ENCODE assay signal across 9 cellular contexts in genomic region chr7:99386584-99387238, GRCh38. TPM values are rescaled to one million over a fixed set of nuclear protein-coding genes. Genes with fewer than 3 reads are reported as not detected.
DNase-seq lines count a peak whose midpoint lies in the region; ATAC-seq and TF ChIP-seq lines count a peak whose summit lies in the region.
"Had no signal": no experiment of that assay in that cellular context is flagged by ENCODE, and none has a peak within 500 bp of the region (broad histone marks: within the 10 kb centered on the region; RNA-seq: fewer than 3 reads in every experiment).

No MANE protein-coding gene starts in this region.

- H2AK5ac ChIP-seq in IMR-90 (ENCODE audit: low read depth, low read length) (no peak overlapping the region), neuronal stem cell (ENCODE audit: low read depth, low read length) (no peak overlapping the region)

- H2AFZ ChIP-seq in IMR-90 (replicated peaks; ENCODE audit: low read length, poor library complexity) = peak overlapping the region; percentile 21
- no peak overlapping the region for H2AFZ ChIP-seq in neuronal stem cell (ENCODE audit: low read length)

- H2BK12ac ChIP-seq in neuronal stem cell (ENCODE audit: low read length) = no peak overlapping the region

- no peaks in the 10 kb centered on the region for H3K9me3 Mint-ChIP-seq in activated CD4-positive, alpha-beta memory T cell treated with anti-CD3 and anti-CD28 coated beads for 36 hours
- H3K9me3 Mint-ChIP-seq in memory B cell = no peaks in the 10 kb centered on the region

- H3K27ac ChIP-seq in IMR-90 (ENCODE audit: insufficient read depth, low read length) = no peak overlapping the region
- no peak overlapping the region for H3K27ac ChIP-seq in colonic mucosa
- H3K27ac ChIP-seq in neuronal stem cell (replicated peaks; ENCODE audit: low read length) = no peak overlapping the region
- H3K27ac ChIP-seq: SJSA1 had no signal

- in situ Hi-C loops in IMR-90 (cut with MboI; ENCODE audit: low sequenced_read_pairs) = no loop called here

- H3K4ac ChIP-seq in IMR-90 (ENCODE audit: low read depth, low read length) = no peak overlapping the region
- H3K4ac ChIP-seq in neuronal stem cell (ENCODE audit: low read length) = no peak overlapping the region

- no peaks in the 10 kb centered on the region; the same call in 1 of the 2 replicates for H3K9me1 ChIP-seq in IMR-90 (ENCODE audit: insufficient read depth, low read length)

- peaks cover 46% of the 10 kb centered on the region for H3K36me3 Mint-ChIP-seq in activated CD4-positive, alpha-beta memory T cell treated with anti-CD3 and anti-CD28 coated beads for 36 hours
- H3K36me3 Mint-ChIP-seq in memory B cell = peaks cover 10% of the 10 kb centered on the region

- H3K18ac ChIP-seq in IMR-90 (ENCODE audit: low read depth, low read length) (no peak overlapping the region), neuronal stem cell (ENCODE audit: low read length) (no peak overlapping the region)

- H4K8ac ChIP-seq in IMR-90 (ENCODE audit: low read depth in 2 of 2, low read length in 2 of 2) (no peak overlapping the region), neuronal stem cell (ENCODE audit: low read depth, low read length) (no peak overlapping the region)

- no TSS peak for BruUV-seq in IMR-90 (replicated peaks; lab: Mats Ljungman, UMichigan)

- no peak overlapping the region for H2BK120ac ChIP-seq in IMR-90 (ENCODE audit: low read depth, low read length)
- no peak overlapping the region for H2BK120ac ChIP-seq in neuronal stem cell (ENCODE audit: low read depth, low read length)

- dilution Hi-C loops in IMR-90 (cut with HindIII; ENCODE audit: low sequenced_read_pairs, unreplicated experiment) = no loop called here

- intact Hi-C loops in IMR-90 (cut with micrococcal nuclease) = no loop called here
- intact Hi-C loops in activated CD4-positive, alpha-beta memory T cell treated with anti-CD3 and anti-CD28 coated beads for 36 hours (cut with micrococcal nuclease) = no loop called here
- intact Hi-C loops in colonic mucosa (cut with DNase I) = no loop called here

- TF ChIP-seq CTCF in IMR-90 (conservative IDR thresholded peaks at IDR 0.05; ENCODE audit: low read depth, low read length) (0 out of 2 replicates have a peak, but pooled peaks have one; percentile 27), colonic mucosa (IDR thresholded peaks at IDR 0.05) (no peak)

- H2AK9ac ChIP-seq in IMR-90 (replicated peaks; ENCODE audit: low read depth, low read length, poor library complexity) = peak overlapping the region; percentile 24

- H3K4me1 ChIP-seq in IMR-90 (ENCODE audit: control insufficient read depth, insufficient read depth, low read length) = no peaks in the 10 kb centered on the region
- no peaks in the 10 kb centered on the region for H3K4me1 ChIP-seq in colonic mucosa
- no peaks in the 10 kb centered on the region for H3K4me1 ChIP-seq in neuronal stem cell (ENCODE audit: control insufficient read depth in 2 of 2, insufficient read depth in 1 of 2, low read depth in 1 of 2, low read length in 2 of 2)
- H3K4me1 ChIP-seq: SJSA1 had no signal

- H3K36me3 ChIP-seq in IMR-90 (ENCODE audit: control insufficient read depth, insufficient read depth, low read length) (peaks cover 35% of the 10 kb centered on the region), colonic mucosa (peaks cover 8% of the 10 kb centered on the region), neuronal stem cell (replicated peaks in 1 of 2; ENCODE audit: control insufficient read depth in 2 of 2, insufficient read depth in 2 of 2, low read length in 2 of 2) (peaks cover 27 to 39% of the 10 kb centered on the region in 2 donors)

- DNase-seq in ELF-1 (ENCODE audit: low read depth, low spot score) = peak; percentile 57
- peak; percentile 37 for DNase-seq in IMR-90
- DNase-seq in activated CD4-positive, alpha-beta memory T cell treated with anti-CD3 and anti-CD28 coated beads for 36 hours = peak; percentile 40
- no peak for DNase-seq in memory B cell (ENCODE audit: low spot score in 2 of 2)
- no peak for DNase-seq in T-helper 9 cell
- DNase-seq in colonic mucosa = no peak
- no peak for DNase-seq in neuronal stem cell (ENCODE audit: low spot score)

- H3K9ac ChIP-seq in IMR-90 (ENCODE audit: low read depth, low read length) (no peak overlapping the region), colonic mucosa (ENCODE audit: low read depth in 2 of 2, low read length in 2 of 2) (no peak overlapping the region), neuronal stem cell (ENCODE audit: low read depth, low read length, poor library complexity) (no peak overlapping the region)

- CTCF ChIA-PET in IMR-90 (lab: Yijun Ruan, JAX) = interaction anchor here (0.6 kb wide), 1 partner anchor 24 kb away, joined by 4 read pairs; no protein-coding TSS in a partner anchor
- CTCF ChIA-PET in activated CD4-positive, alpha-beta memory T cell treated with anti-CD3 and anti-CD28 coated beads for 36 hours (lab: Charles Lee) = interaction anchor here (1.2 to 1.6 kb wide), 3 partner anchors 13 to 22 kb away, joined by 3 to 5 read pairs (median 3); partner anchors contain the start of gene ARPC1B

- H3K27me3 Mint-ChIP-seq in activated CD4-positive, alpha-beta memory T cell treated with anti-CD3 and anti-CD28 coated beads for 36 hours = no peaks in the 10 kb centered on the region
- no peaks in the 10 kb centered on the region for H3K27me3 Mint-ChIP-seq in memory B cell

- H3K4me3 Mint-ChIP-seq in activated CD4-positive, alpha-beta memory T cell treated with anti-CD3 and anti-CD28 coated beads for 36 hours = no peak overlapping the region
- H3K4me3 Mint-ChIP-seq in memory B cell = no peak overlapping the region

- TF ChIP-seq RAD21 in IMR-90 (IDR thresholded peaks at IDR 0.05; ENCODE audit: low read length) = peak; percentile 42

- H4K20me1 ChIP-seq in IMR-90 (ENCODE audit: insufficient read depth, low read length) = peaks cover 43% of the 10 kb centered on the region

- no peak for TF ChIP-seq POLR2A in IMR-90 (IDR thresholded peaks at IDR 0.05; ENCODE audit: low read depth, low read length)

- H2BK5ac ChIP-seq in IMR-90 (ENCODE audit: low read depth, low read length, poor library complexity, severe bottlenecking) (no peak overlapping the region), neuronal stem cell (ENCODE audit: low read length) (no peak overlapping the region)

- H3K14ac ChIP-seq in IMR-90 (replicated peaks; ENCODE audit: low read depth, low read length) (no peak overlapping the region), neuronal stem cell (ENCODE audit: low read length) (no peak overlapping the region)

- H3K27me3 ChIP-seq in IMR-90 (ENCODE audit: control insufficient read depth, insufficient read depth, low read length) (no peaks in the 10 kb centered on the region), colonic mucosa (no peaks in the 10 kb centered on the region), neuronal stem cell (ENCODE audit: control insufficient read depth in 3 of 3, insufficient read depth in 3 of 3, low read depth in 1 of 3, low read length in 3 of 3) (no peaks in the 10 kb centered on the region)
- H3K27me3 ChIP-seq: SJSA1 had no signal

- H3K79me1 ChIP-seq in IMR-90 (ENCODE audit: low read depth in 1 of 2, low read length in 2 of 2) = peaks cover 20 to 60% of the 10 kb centered on the region in 2 experiments
- peaks cover 8% of the 10 kb centered on the region for H3K79me1 ChIP-seq in neuronal stem cell (ENCODE audit: low read depth, low read length)

- 97% methylated on average over 5 of the region's 9 CpGs; no CpG with 5 or more reads in 1 of the 2 experiments for WGBS in IMR-90 (ENCODE audit: extremely low coverage in 2 of 2, insufficient read length in 1 of 2), 2 experiments
- WGBS in neuronal stem cell (ENCODE audit: extremely low coverage in 2 of 2, insufficient read length in 2 of 2, insufficient replicate concordance in 1 of 2), 2 donors = no CpG with 5 or more reads among the region's 9 CpGs

- H3K56ac ChIP-seq in IMR-90 (ENCODE audit: extremely low read depth, insufficient read depth, low read length) = no peak overlapping the region

- H3K4me3 ChIP-seq in IMR-90 (ENCODE audit: insufficient read depth, low read depth, low read length) (no peak overlapping the region), colonic mucosa (no peak overlapping the region), neuronal stem cell (ENCODE audit: low read length in 2 of 2) (peak overlapping the region in 1 of 2 donors; percentile 61)
- H3K4me3 ChIP-seq: SJSA1 had no signal

- H3K27ac Mint-ChIP-seq in activated CD4-positive, alpha-beta memory T cell treated with anti-CD3 and anti-CD28 coated beads for 36 hours = peak overlapping the region; percentile 23
- H3K27ac Mint-ChIP-seq in memory B cell = no peak overlapping the region

- POLR2A ChIA-PET in IMR-90 (lab: Charles Lee; ENCODE audit: unreplicated experiment) = no interaction called here
- POLR2A ChIA-PET in activated CD4-positive, alpha-beta memory T cell treated with anti-CD3 and anti-CD28 coated beads for 36 hours (lab: Charles Lee) = interaction anchor here (1.0 kb wide), 2 partner anchors 11 to 22 kb away, joined by 3 to 4 read pairs; partner anchors contain the start of genes BUD31 and PDAP1

- no peak overlapping the region for H2BK20ac ChIP-seq in IMR-90 (ENCODE audit: low read depth, low read length)

- H4K5ac ChIP-seq in IMR-90 (ENCODE audit: low read depth, low read length) = no peak overlapping the region

- H3K9me3 ChIP-seq in IMR-90 (ENCODE audit: control insufficient read depth, insufficient read depth, low read length) (no peaks in the 10 kb centered on the region), colonic mucosa (no peaks in the 10 kb centered on the region), neuronal stem cell (replicated peaks in 1 of 2; ENCODE audit: control insufficient read depth in 2 of 2, insufficient read depth in 1 of 2, low read depth in 1 of 2, low read length in 2 of 2) (no peaks in the 10 kb centered on the region)
- H3K9me3 ChIP-seq: SJSA1 had no signal

- H3K4me2 ChIP-seq in IMR-90 (ENCODE audit: low read depth, low read length) (no peak overlapping the region), neuronal stem cell (ENCODE audit: insufficient read depth, low read length, poor library complexity, severe bottlenecking) (no peak overlapping the region)

- peaks cover 21% of the 10 kb centered on the region for H3K4me1 Mint-ChIP-seq in activated CD4-positive, alpha-beta memory T cell treated with anti-CD3 and anti-CD28 coated beads for 36 hours (ENCODE audit: low read depth)
- H3K4me1 Mint-ChIP-seq in memory B cell = peaks cover 8% of the 10 kb centered on the region

- ATAC-seq in IMR-90 (ENCODE audit: low read depth) = peak; percentile 49; the same call in 1 of the 2 replicates
- peak; percentile 58 for ATAC-seq in memory B cell (ENCODE audit: low read depth)
- ATAC-seq in HG02884 (IDR thresholded peaks at IDR 0.05; ENCODE audit: unreplicated experiment) = no peak

- H4K91ac ChIP-seq in IMR-90 (ENCODE audit: insufficient read depth, low read depth, low read length) = no peak overlapping the region
- no peak overlapping the region for H4K91ac ChIP-seq in neuronal stem cell (ENCODE audit: low read depth, low read length, poor library complexity)

- no peak overlapping the region for H3K23ac ChIP-seq in IMR-90 (ENCODE audit: low read depth, low read length)
- H3K23ac ChIP-seq in neuronal stem cell (ENCODE audit: low read depth, low read length, poor library complexity) = no peak overlapping the region

- H2BK15ac ChIP-seq in IMR-90 (ENCODE audit: low read depth, low read length) (no peak overlapping the region), neuronal stem cell (ENCODE audit: low read length) (no peak overlapping the region)

RNA-seq across cellular contexts. Expression of gene ARPC1B, which starts 12.2 kb away (rescaled TPM):
- total RNA-seq in IMR-90 (2012; rRNA removed) = 243 and 351 TPM in 2 replicates
- 488 and 548 TPM in 2 replicates for polyA plus RNA-seq in IMR-90 (2012; rRNA removed)
- polyA plus RNA-seq in IMR-90 (2012; cell fraction: cytosol; rRNA removed) = 590 and 650 TPM in 2 replicates
- polyA plus RNA-seq in IMR-90 (2012; cell fraction: nucleus; rRNA removed; ENCODE audit: low replicate concordance) = 160 and 428 TPM in 2 replicates
- 100 to 1,000 TPM; 432 to 435 TPM for total RNA-seq in activated CD4-positive, alpha-beta memory T cell treated with anti-CD3 and anti-CD28 coated beads for 36 hours
- total RNA-seq in colonic mucosa = 100 to 1,000 TPM; 141 to 143 TPM
- polyA plus RNA-seq in neuronal stem cell (2013, experiment 1 of 2) = 33.4 TPM
- 32.0 TPM for polyA plus RNA-seq in neuronal stem cell (2013, experiment 2 of 2)

RNA-seq across cellular contexts. Expression of gene PDAP1, which starts 21.7 kb away (rescaled TPM):
- total RNA-seq in IMR-90 (2012; rRNA removed) (40.3 and 124 TPM in 2 replicates), colonic mucosa (100 to 1,000 TPM in 1 of 2 donors, 10 to 100 TPM in 1; 79.7 to 133 TPM)
- 123 and 193 TPM in 2 replicates for polyA plus RNA-seq in IMR-90 (2012; rRNA removed)
- 86.2 and 146 TPM in 2 replicates for polyA plus RNA-seq in IMR-90 (2012; cell fraction: cytosol; rRNA removed)
- 22.9 and 59.0 TPM in 2 replicates for polyA plus RNA-seq in IMR-90 (2012; cell fraction: nucleus; rRNA removed; ENCODE audit: low replicate concordance)
- total RNA-seq in activated CD4-positive, alpha-beta memory T cell treated with anti-CD3 and anti-CD28 coated beads for 36 hours = 100 to 1,000 TPM; 149 to 162 TPM
- 126 TPM for polyA plus RNA-seq in neuronal stem cell (2013, experiment 1 of 2)
- polyA plus RNA-seq in neuronal stem cell (2013, experiment 2 of 2) = 129 TPM

RNA-seq across cellular contexts. Expression of gene BUD31, which starts 22.1 kb away (rescaled TPM):
- total RNA-seq in IMR-90 (2012; rRNA removed) = 72.6 and 111 TPM in 2 replicates
- 94.2 and 97.2 TPM in 2 replicates for polyA plus RNA-seq in IMR-90 (2012; rRNA removed)
- polyA plus RNA-seq in IMR-90 (2012; cell fraction: cytosol; rRNA removed) = 45.7 and 87.3 TPM in 2 replicates
- 26.6 and 74.7 TPM in 2 replicates for polyA plus RNA-seq in IMR-90 (2012; cell fraction: nucleus; rRNA removed; ENCODE audit: low replicate concordance)
- 100 to 1,000 TPM; 143 to 149 TPM for total RNA-seq in activated CD4-positive, alpha-beta memory T cell treated with anti-CD3 and anti-CD28 coated beads for 36 hours
- 100 to 1,000 TPM in 1 of 2 donors, 10 to 100 TPM in 1; 82.8 to 113 TPM for total RNA-seq in colonic mucosa
- polyA plus RNA-seq in neuronal stem cell (2013, experiment 1 of 2) = 118 TPM
- polyA plus RNA-seq in neuronal stem cell (2013, experiment 2 of 2) = 113 TPM

RNA-seq across cellular contexts. Expression of gene PTCD1, which starts 51.9 kb away (rescaled TPM):
- total RNA-seq in IMR-90 (2012; rRNA removed) (2.2 and 2.8 TPM in 2 replicates), colonic mucosa (1 to 10 TPM; 4.5 to 7.6 TPM)
- 4.0 and 4.7 TPM in 2 replicates for polyA plus RNA-seq in IMR-90 (2012; rRNA removed)
- polyA plus RNA-seq in IMR-90 (2012; cell fraction: cytosol; rRNA removed) = 1.9 and 3.5 TPM in 2 replicates
- 9.5 and 11.6 TPM in 2 replicates for polyA plus RNA-seq in IMR-90 (2012; cell fraction: nucleus; rRNA removed; ENCODE audit: low replicate concordance)
- total RNA-seq in activated CD4-positive, alpha-beta memory T cell treated with anti-CD3 and anti-CD28 coated beads for 36 hours = 1 to 10 TPM; 7.4 TPM
- polyA plus RNA-seq in neuronal stem cell (2013, experiment 1 of 2) = 4.5 TPM
- 4.8 TPM for polyA plus RNA-seq in neuronal stem cell (2013, experiment 2 of 2)

RNA-seq across cellular contexts. Expression of gene CPSF4, which starts 52.0 kb away (rescaled TPM):
- 23.8 and 23.9 TPM in 2 replicates for total RNA-seq in IMR-90 (2012; rRNA removed)
- 38.5 and 44.9 TPM in 2 replicates for polyA plus RNA-seq in IMR-90 (2012; rRNA removed)
- polyA plus RNA-seq in IMR-90 (2012; cell fraction: cytosol; rRNA removed) = 16.1 and 26.6 TPM in 2 replicates
- 158 and 162 TPM in 2 replicates for polyA plus RNA-seq in IMR-90 (2012; cell fraction: nucleus; rRNA removed; ENCODE audit: low replicate concordance)
- 10 to 100 TPM; 57.7 to 60.3 TPM for total RNA-seq in activated CD4-positive, alpha-beta memory T cell treated with anti-CD3 and anti-CD28 coated beads for 36 hours
- 10 to 100 TPM; 16.6 to 39.2 TPM for total RNA-seq in colonic mucosa
- polyA plus RNA-seq in neuronal stem cell (2013, experiment 1 of 2) = 67.4 TPM
- polyA plus RNA-seq in neuronal stem cell (2013, experiment 2 of 2) = 65.7 TPM

Comparison
In these comparisons a context has a peak if more than half of its experiments do, and no peak if none do; other contexts are left out.
1. DNase-seq: peak in ELF-1 (single experiment), IMR-90 (single experiment) and activated CD4-positive, alpha-beta memory T cell treated with anti-CD3 and anti-CD28 coated beads for 36 hours (single experiment); none in memory B cell (0 of 2), T-helper 9 cell (single experiment), colonic mucosa (single experiment) and neuronal stem cell (single experiment).